In genomic region chr12:49705479-49706267, GRCh38 we compare ENCODE assay signal across 1 cellular context.
TF ChIP-seq lines count a peak whose summit lies in the region.

No MANE protein-coding gene starts in this region.

TF ChIP-seq in SK-N-SH treated with all-trans-retinoic acid at 6 μM for 48 hours, 23 proteins besides CTCF, POLR2A, EP300 and RAD21 (continued from another document):
- TF ChIP-seq ZNF565 (CRISPR knock-in tag; conservative IDR thresholded peaks at IDR 0.05; ENCODE audit: low read depth): no peak
- no peak for TF ChIP-seq SNAI2 (CRISPR knock-in tag; IDR thresholded peaks at IDR 0.05)
